In genomic region chr12:27852117-27852516, GRCh38 we compare ENCODE assay signal across 24 cellular contexts.
"Had no signal": no experiment of that assay in that cellular context is flagged by ENCODE, and none has a peak within 500 bp of the region (broad histone marks: within the 10 kb centered on the region; RNA-seq: fewer than 3 reads in every experiment).

No MANE protein-coding gene starts in this region.

- H3K27ac Mint-ChIP-seq: IgD-negative memory B cell had no signal

- H3K27me3 ChIP-seq: MG63, Peyer's patch, SJSA1 had no signal

- H2AFZ ChIP-seq: PC-9 had no signal

- H3K4me1 ChIP-seq: Peyer's patch, SJSA1 had no signal

- DNase-seq: KBM-7, MG63, NCI-H1092, NCI-H1105 treated with DMSO at 0.1 percent for 48 hours, NCI-H1417 treated with DMSO at 0.1 percent for 48 hours, NCI-H146, NCI-H1694 treated with DMSO at 0.1 percent for 48 hours, NCI-H1930, NCI-H2081, NCI-H2107, NCI-H2227 treated with DMSO at 0.1 percent for 48 hours, NCI-H446, NCI-H510A, NCI-H524 treated with DMSO at 0.1 percent for 48 hours, NCI-H69, NCI-H774, PC-9, Peyer's patch, Right ventricle myocardium superior, RPMI8226, SIG-M5 had no signal

- H3K4me2 ChIP-seq: PC-9 had no signal

- H3K4me3 ChIP-seq: MG63, PC-9, Peyer's patch, SJSA1, SK-N-MC had no signal

- H3K4me1 Mint-ChIP-seq: IgD-negative memory B cell had no signal

- H3K9me3 ChIP-seq: MG63, Peyer's patch had no signal

- H3K36me3 ChIP-seq: MG63, Peyer's patch, SJSA1 had no signal

- H3K27ac ChIP-seq: PC-9, Peyer's patch, SJSA1, SK-N-MC had no signal

- H3K4me3 Mint-ChIP-seq: IgD-negative memory B cell had no signal
